In genomic region chrX:116435597-116435996, GRCh38 we compare ENCODE assay signal across 32 cellular contexts. TPM values are rescaled to one million over a fixed set of nuclear protein-coding genes. Genes with fewer than 3 reads are reported as not detected.
"Had no signal": no experiment of that assay in that cellular context is flagged by ENCODE, and none has a peak within 500 bp of the region (broad histone marks: within the 10 kb centered on the region; RNA-seq: fewer than 3 reads in every experiment).

No MANE protein-coding gene starts in this region.

- H3K9me3 Mint-ChIP-seq: activated CD8-positive, alpha-beta T cell treated with anti-CD3 and anti-CD28 coated beads for 36 hours; activated naive CD4-positive, alpha-beta T cell treated with anti-CD3 and anti-CD28 coated beads, Interleukin-2, amount 50 U/mL, for 24 hours; activated naive CD8-positive, alpha-beta T cell treated with anti-CD3 and anti-CD28 coated beads, Interleukin-2, amount 10 ng/mL, durations not matched to agents 7 days and 5 days; activated T-helper 2 cell treated with anti-CD3 and anti-CD28 coated beads, Interferon-gamma antibody, Interleukin-2, Interleukin-4, amounts not matched to agents 10 μg/mL and 5 μg/mL and 100 μg/mL, durations not matched to agents 14 hours and 24 hours and 36 hours had no signal

- H3K4me3 ChIP-seq: ascending aorta had no signal

- H3K27ac Mint-ChIP-seq: activated CD8-positive, alpha-beta T cell treated with anti-CD3 and anti-CD28 coated beads for 36 hours; activated naive CD4-positive, alpha-beta T cell treated with anti-CD3 and anti-CD28 coated beads, Interleukin-2, amount 50 U/mL, for 24 hours; activated naive CD8-positive, alpha-beta T cell treated with anti-CD3 and anti-CD28 coated beads, Interleukin-2, amount 10 ng/mL, durations not matched to agents 7 days and 5 days; activated T-helper 2 cell treated with anti-CD3 and anti-CD28 coated beads, Interferon-gamma antibody, Interleukin-2, Interleukin-4, amounts not matched to agents 10 μg/mL and 5 μg/mL and 100 μg/mL, durations not matched to agents 14 hours and 24 hours and 36 hours had no signal

- DNase-seq: activated CD4-positive, alpha-beta T cell treated with anti-CD3 and anti-CD28 coated beads for 1 hour; activated CD4-positive, alpha-beta T cell treated with anti-CD3 and anti-CD28 coated beads for 48 hours; activated CD4-positive, CD25-positive, alpha-beta regulatory T cell; activated CD8-positive, alpha-beta T cell treated with anti-CD3 and anti-CD28 coated beads for 36 hours; activated gamma-delta T cell; activated naive CD4-positive, alpha-beta T cell treated with Interleukin-2 at 50 U/mL for 16 hours; activated naive CD8-positive, alpha-beta T cell treated with anti-CD3 and anti-CD28 coated beads, Interleukin-2, amount 10 ng/mL, durations not matched to agents 7 days and 5 days; activated T-cell treated with anti-CD3 and anti-CD28 coated beads, Interleukin-2, amount 50 U/mL, for 1 hour; amygdala; Kasumi-1; KG1; MM.1S; MV-4-11; NCI-H1092 treated with DMSO at 0.1 percent for 48 hours; NCI-H1694; NCI-H1930; NCI-H2081 treated with DMSO at 0.1 percent for 48 hours; NCI-H226; NCI-H446 treated with DMSO at 0.1 percent for 48 hours; NCI-H524; Right ventricle myocardium superior; SW 1271; T-helper 1 cell; T-helper 2 cell; T-helper 9 cell; WERI-Rb-1 had no signal

- H3K27me3 Mint-ChIP-seq: activated CD8-positive, alpha-beta T cell treated with anti-CD3 and anti-CD28 coated beads for 36 hours; activated naive CD4-positive, alpha-beta T cell treated with anti-CD3 and anti-CD28 coated beads, Interleukin-2, amount 50 U/mL, for 24 hours; activated naive CD8-positive, alpha-beta T cell treated with anti-CD3 and anti-CD28 coated beads, Interleukin-2, amount 10 ng/mL, durations not matched to agents 7 days and 5 days had no signal

- H3K4me1 ChIP-seq: ascending aorta had no signal

- H3K27ac ChIP-seq: ascending aorta, WERI-Rb-1 had no signal

- H3K4me3 Mint-ChIP-seq: activated CD8-positive, alpha-beta T cell treated with anti-CD3 and anti-CD28 coated beads for 36 hours; activated naive CD4-positive, alpha-beta T cell treated with anti-CD3 and anti-CD28 coated beads, Interleukin-2, amount 50 U/mL, for 24 hours; activated naive CD8-positive, alpha-beta T cell treated with anti-CD3 and anti-CD28 coated beads, Interleukin-2, amount 10 ng/mL, durations not matched to agents 7 days and 5 days had no signal

- ATAC-seq: activated CD8-positive, alpha-beta T cell treated with anti-CD3 and anti-CD28 coated beads for 36 hours had no signal

- H3K9me3 ChIP-seq: ascending aorta had no signal

- H3K27me3 ChIP-seq: ascending aorta had no signal

- H3K36me3 ChIP-seq: ascending aorta, WERI-Rb-1 had no signal

- H3K4me1 Mint-ChIP-seq: activated naive CD4-positive, alpha-beta T cell treated with anti-CD3 and anti-CD28 coated beads, Interleukin-2, amount 50 U/mL, for 24 hours; activated naive CD8-positive, alpha-beta T cell treated with anti-CD3 and anti-CD28 coated beads, Interleukin-2, amount 10 ng/mL, durations not matched to agents 7 days and 5 days had no signal

- H3K36me3 Mint-ChIP-seq: activated naive CD4-positive, alpha-beta T cell treated with anti-CD3 and anti-CD28 coated beads, Interleukin-2, amount 50 U/mL, for 24 hours; activated naive CD8-positive, alpha-beta T cell treated with anti-CD3 and anti-CD28 coated beads, Interleukin-2, amount 10 ng/mL, durations not matched to agents 7 days and 5 days had no signal

RNA-seq across cellular contexts. Expression of gene SLC6A14, which starts 0.8 kb away (rescaled TPM):
- total RNA-seq: activated CD8-positive, alpha-beta memory T cell treated with anti-CD3 and anti-CD28 coated beads for 36 hours; activated CD8-positive, alpha-beta T cell treated with anti-CD3 and anti-CD28 coated beads for 36 hours; activated naive CD8-positive, alpha-beta T cell treated with anti-CD3 and anti-CD28 coated beads, Interleukin-2, amount 10 ng/mL, durations not matched to agents 7 days and 5 days; activated T-helper 2 cell treated with anti-CD3 and anti-CD28 coated beads, Interferon-gamma antibody, Interleukin-2, Interleukin-4, amounts not matched to agents 10 μg/mL and 5 μg/mL and 100 μg/mL, durations not matched to agents 14 hours and 24 hours and 36 hours; ascending aorta; Right ventricle myocardium superior had no signal

RNA-seq across cellular contexts. Expression of gene CT83, which starts 27.2 kb away (rescaled TPM):
- total RNA-seq: activated CD8-positive, alpha-beta memory T cell treated with anti-CD3 and anti-CD28 coated beads for 36 hours; activated CD8-positive, alpha-beta T cell treated with anti-CD3 and anti-CD28 coated beads for 36 hours; activated naive CD8-positive, alpha-beta T cell treated with anti-CD3 and anti-CD28 coated beads, Interleukin-2, amount 10 ng/mL, durations not matched to agents 7 days and 5 days; activated T-helper 2 cell treated with anti-CD3 and anti-CD28 coated beads, Interferon-gamma antibody, Interleukin-2, Interleukin-4, amounts not matched to agents 10 μg/mL and 5 μg/mL and 100 μg/mL, durations not matched to agents 14 hours and 24 hours and 36 hours; ascending aorta; cardiac septum; Right ventricle myocardium superior had no signal
- polyA plus RNA-seq: adipose tissue had no signal
